ENCODE assay signal across 26 cellular contexts in the genomic region with DNA sequence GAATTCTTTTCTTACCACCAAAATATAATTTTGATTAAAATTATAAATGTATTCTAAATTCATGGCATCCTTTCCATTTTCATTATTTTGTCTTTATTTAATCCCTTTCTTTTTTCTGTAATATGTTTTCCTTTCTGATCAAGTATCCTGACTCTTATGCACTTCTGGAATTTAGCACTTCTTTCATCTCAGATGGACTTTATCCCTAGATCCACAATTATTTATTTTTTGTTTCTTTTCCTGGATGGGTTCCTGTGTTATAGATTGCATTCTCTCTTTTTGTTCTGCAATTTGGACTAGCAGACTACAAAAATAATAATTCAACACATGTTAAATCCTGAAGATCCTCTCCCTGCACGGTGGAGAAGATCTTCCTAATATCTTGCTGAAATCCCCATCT.
DNase-seq lines count a peak whose midpoint lies in the region; ATAC-seq, FAIRE-seq and TF ChIP-seq lines count a peak whose summit lies in the region.
"Had no signal": no experiment of that assay in that cellular context is flagged by ENCODE, and none has a peak within 500 bp of the region (broad histone marks: within the 10 kb centered on the region; RNA-seq: fewer than 3 reads in every experiment).

No MANE protein-coding gene starts in this region.

- no peak for TF ChIP-seq POLR2A in A549 (IDR thresholded peaks at IDR 0.05; ENCODE audit: low read length)

- CTCF ChIA-PET in A549 (lab: Yijun Ruan, JAX) = interaction anchor here (2.1 kb wide), 1 partner anchor 11 kb away, joined by 11 read pairs; no protein-coding TSS in a partner anchor
- CTCF ChIA-PET in activated CD4-positive, alpha-beta memory T cell treated with anti-CD3 and anti-CD28 coated beads for 36 hours (lab: Charles Lee) = no interaction called here

- H3K4me3 Mint-ChIP-seq in brain = peak overlapping the region in 3 of 5 experiments; percentile 7 to 32 (median 17)
- peak overlapping the region in 1 of 3 experiments; percentile 14 for H3K4me3 Mint-ChIP-seq in nephron
- H3K4me3 Mint-ChIP-seq in activated CD4-positive, alpha-beta memory T cell treated with anti-CD3 and anti-CD28 coated beads for 36 hours = no peak overlapping the region
- H3K4me3 Mint-ChIP-seq: CD4-positive, alpha-beta memory T cell had no signal

- no peaks in the 10 kb centered on the region for H3K9me3 ChIP-seq in A549
- no peaks in the 10 kb centered on the region for H3K9me3 ChIP-seq in MG63
- H3K9me3 ChIP-seq: SJSA1 had no signal

- no peak for TF ChIP-seq CTCF in A549 (IDR thresholded peaks at IDR 0.05)
- no peak for TF ChIP-seq CTCF in D721Med (IDR thresholded peaks at IDR 0.05; ENCODE audit: insufficient read depth, missing control alignments)
- TF ChIP-seq CTCF in brain (conservative IDR thresholded peaks at IDR 0.05) = no peak
- TF ChIP-seq CTCF in nephron (IDR thresholded peaks at IDR 0.05; ENCODE audit: unreplicated experiment in 3 of 3) = no peak

- no peak for TF ChIP-seq RAD21 in A549 (conservative IDR thresholded peaks at IDR 0.05 in 1 of 2, IDR thresholded peaks at IDR 0.05 in 1 of 2)

- WGBS in A549 (ENCODE audit: missing lambda C conversion rate) = 48% methylated on average over 1 of the region's 1 CpG

- H3K4me2 ChIP-seq in A549 = peak overlapping the region; percentile 20; the same call in 1 of the 3 replicates

- H3K4me1 ChIP-seq in A549 = peaks cover 30% of the 10 kb centered on the region
- H3K4me1 ChIP-seq: SJSA1 had no signal

- H3K27ac ChIP-seq in A549 = no peak overlapping the region
- H3K27ac ChIP-seq: SJSA1 had no signal

- POLR2A ChIA-PET in A549 (lab: Yijun Ruan, JAX) = no interaction called here
- POLR2A ChIA-PET in activated CD4-positive, alpha-beta memory T cell treated with anti-CD3 and anti-CD28 coated beads for 36 hours (lab: Charles Lee) = no interaction called here

- no peak for TF ChIP-seq EP300 in A549 (IDR thresholded peaks at IDR 0.05)

- intact Hi-C loops in activated CD4-positive, alpha-beta memory T cell treated with anti-CD3 and anti-CD28 coated beads for 36 hours (cut with micrococcal nuclease) = loop anchor here (5.0 to 10.0 kb wide), 2 partner anchors 602 to 1380 kb away; a partner anchor contains a TSS

- no peak for ATAC-seq in A549
- ATAC-seq: PC-3, Right ventricle myocardium inferior had no signal

- H3K27me3 Mint-ChIP-seq in brain = no peaks in the 10 kb centered on the region
- H3K27me3 Mint-ChIP-seq in nephron (ENCODE audit: low read depth) = no peaks in the 10 kb centered on the region
- H3K27me3 Mint-ChIP-seq in activated CD4-positive, alpha-beta memory T cell treated with anti-CD3 and anti-CD28 coated beads for 36 hours = peaks cover 9% of the 10 kb centered on the region

- no peaks in the 10 kb centered on the region for H3K36me3 Mint-ChIP-seq in brain
- H3K36me3 Mint-ChIP-seq in nephron (ENCODE audit: low read depth) = no peaks in the 10 kb centered on the region
- no peaks in the 10 kb centered on the region for H3K36me3 Mint-ChIP-seq in activated CD4-positive, alpha-beta memory T cell treated with anti-CD3 and anti-CD28 coated beads for 36 hours
- H3K36me3 Mint-ChIP-seq: CD4-positive, alpha-beta memory T cell had no signal

- DNase-seq in A549 (ENCODE audit: low read depth in 1 of 2, low spot score in 1 of 2) = no peak
- DNase-seq in D721Med (ENCODE audit: insufficient read length, low spot score) = no peak
- DNase-seq in MG63 = no peak
- DNase-seq in activated CD4-positive, alpha-beta T cell treated with anti-CD3 and anti-CD28 coated beads for 1 hour = no peak
- DNase-seq in activated CD4-positive, alpha-beta memory T cell treated with anti-CD3 and anti-CD28 coated beads for 36 hours = no peak
- DNase-seq in GM03348 (ENCODE audit: low spot score) = no peak
- DNase-seq: C1 segment of cervical spinal cord; CD4-positive, alpha-beta memory T cell; COR-L47; DMS 273 treated with DMSO at 0.1 percent for 48 hours; DMS79; EL; GF-D8; H7; KBM-7; MM.1S; NCI-H2029; NCI-H446 treated with DMSO at 0.1 percent for 48 hours; NK-92 treated with Interleukin-12 subunit alpha and Interleukin-12 subunit beta, amount 100 ng/mL, for 24 hours; PC-3 had no signal

- no peaks in the 10 kb centered on the region for H3K36me3 ChIP-seq in MG63
- H3K36me3 ChIP-seq: SJSA1 had no signal

- no peak overlapping the region for H3K4me3 ChIP-seq in A549
- H3K4me3 ChIP-seq in MG63 = no peak overlapping the region
- H3K4me3 ChIP-seq: SJSA1 had no signal

- H3K9me3 Mint-ChIP-seq in brain (no peaks in the 10 kb centered on the region), nephron (no peaks in the 10 kb centered on the region)
- H3K9me3 Mint-ChIP-seq in activated CD4-positive, alpha-beta memory T cell treated with anti-CD3 and anti-CD28 coated beads for 36 hours = no peaks in the 10 kb centered on the region
- H3K9me3 Mint-ChIP-seq: CD4-positive, alpha-beta memory T cell had no signal

- peak overlapping the region; percentile 1 to 88 (median 43) for H3K27ac Mint-ChIP-seq in brain
- H3K27ac Mint-ChIP-seq in nephron = peak overlapping the region; percentile 51 to 78 (median 54)
- no peak overlapping the region for H3K27ac Mint-ChIP-seq in activated CD4-positive, alpha-beta memory T cell treated with anti-CD3 and anti-CD28 coated beads for 36 hours
- H3K27ac Mint-ChIP-seq: CD4-positive, alpha-beta memory T cell had no signal

- H3K4me1 Mint-ChIP-seq in brain = peaks cover 53% of the 10 kb centered on the region
- H3K4me1 Mint-ChIP-seq in nephron = peaks cover 32% of the 10 kb centered on the region
- H3K4me1 Mint-ChIP-seq in activated CD4-positive, alpha-beta memory T cell treated with anti-CD3 and anti-CD28 coated beads for 36 hours (ENCODE audit: low read depth) = no peaks in the 10 kb centered on the region

- H3K27me3 ChIP-seq in MG63 = no peaks in the 10 kb centered on the region; the same call in 1 of the 2 replicates
- H3K27me3 ChIP-seq: SJSA1 had no signal

- no peak for FAIRE-seq in A549 (lab: Jason Lieb, UNC)
- FAIRE-seq in D721Med (lab: Jason Lieb, UNC) = peak; percentile 83
- FAIRE-seq: A204.1, GM18507 had no signal

TF ChIP-seq in A549, 52 proteins besides CTCF, POLR2A, EP300 and RAD21:
- TF ChIP-seq GATA3 (IDR thresholded peaks at IDR 0.05; ENCODE audit: borderline replicate concordance) (no peak), ZC3H11A (IDR thresholded peaks at IDR 0.05) (no peak), MYC (IDR thresholded peaks at IDR 0.05; ENCODE audit: borderline replicate concordance, low read length) (no peak), JUN (IDR thresholded peaks at IDR 0.05) (no peak), HOXA7 (CRISPR knock-in tag; IDR thresholded peaks at IDR 0.05) (no peak), RARB (CRISPR knock-in tag; IDR thresholded peaks at IDR 0.05) (no peak), HOXB5 (CRISPR knock-in tag; IDR thresholded peaks at IDR 0.05) (no peak)
